30 cellular contexts compared by ENCODE assay signal in genomic region chr7:57274535-57275283, GRCh38.
"Had no signal": no experiment of that assay in that cellular context is flagged by ENCODE, and none has a peak within 500 bp of the region (broad histone marks: within the 10 kb centered on the region; RNA-seq: fewer than 3 reads in every experiment).

No MANE protein-coding gene starts in this region.

- H3K27me3 Mint-ChIP-seq: naive thymus-derived CD8-positive, alpha-beta T cell; stimulated activated naive CD8-positive, alpha-beta T cell treated with anti-CD3 and anti-CD28 coated beads, Interleukin-15, Interleukin-2, amounts not matched to agents 100 ng/mL and 50 ng/mL, for 24 hours had no signal

- H3K4me3 ChIP-seq: left lung, lower lobe of right lung, pancreas, prostate gland, sigmoid colon, spleen, suprapubic skin, thoracic aorta, tibial artery, uterus had no signal

- H3K27ac Mint-ChIP-seq: immature natural killer cell; naive thymus-derived CD8-positive, alpha-beta T cell; nephron; stimulated activated effector memory CD8-positive, alpha-beta T cell treated with anti-CD3 and anti-CD28 coated beads, Interleukin-12 subunit alpha, Interleukin-12 subunit beta, amount 100 ng/mL, for 72 hours; stimulated activated naive CD8-positive, alpha-beta T cell treated with anti-CD3 and anti-CD28 coated beads, Interleukin-15, Interleukin-2, amounts not matched to agents 100 ng/mL and 50 ng/mL, for 24 hours had no signal

- FAIRE-seq: islet of Langerhans, pancreas, small intestine had no signal

- H3K36me3 ChIP-seq: left lung, lower lobe of right lung, pancreas, prostate gland, sigmoid colon, spleen, suprapubic skin, thoracic aorta, tibial artery, uterus had no signal

- H3K36me3 Mint-ChIP-seq: stimulated activated effector memory CD8-positive, alpha-beta T cell treated with anti-CD3 and anti-CD28 coated beads, Interleukin-12 subunit alpha, Interleukin-12 subunit beta, amount 100 ng/mL, for 72 hours had no signal

- H3K4me1 Mint-ChIP-seq: immature natural killer cell; naive thymus-derived CD8-positive, alpha-beta T cell; nephron; neural crest cell; stimulated activated effector memory CD8-positive, alpha-beta T cell treated with anti-CD3 and anti-CD28 coated beads, Interleukin-12 subunit alpha, Interleukin-12 subunit beta, amount 100 ng/mL, for 72 hours had no signal

- H3K4me1 ChIP-seq: left lung, lower lobe of right lung, pancreas, prostate gland, sigmoid colon, spleen, suprapubic skin, tibial artery, uterus had no signal

- H3K27me3 ChIP-seq: left lung, pancreas, sigmoid colon, spleen, suprapubic skin, tibial artery, uterus had no signal

- H3K4me3 Mint-ChIP-seq: immature natural killer cell; naive thymus-derived CD8-positive, alpha-beta T cell; nephron; neural crest cell; stimulated activated effector memory CD8-positive, alpha-beta T cell treated with anti-CD3 and anti-CD28 coated beads, Interleukin-12 subunit alpha, Interleukin-12 subunit beta, amount 100 ng/mL, for 72 hours; stimulated activated naive CD8-positive, alpha-beta T cell treated with anti-CD3 and anti-CD28 coated beads, Interleukin-15, Interleukin-2, amounts not matched to agents 100 ng/mL and 50 ng/mL, for 24 hours had no signal

- ATAC-seq: left colon; left lung; lower lobe of right lung; naive thymus-derived CD8-positive, alpha-beta T cell; pancreas; right cardiac atrium; stimulated activated effector memory CD8-positive, alpha-beta T cell treated with anti-CD3 and anti-CD28 coated beads, Interleukin-12 subunit alpha, Interleukin-12 subunit beta, amount 100 ng/mL, for 72 hours had no signal

- DNase-seq: hypothalamus; immature natural killer cell; kidney; left colon; left lung; lower lobe of right lung; mammary epithelial cell; mesenchymal stem cell; naive thymus-derived CD8-positive, alpha-beta T cell; nucleus accumbens; pancreas; posterior cingulate gyrus; retina; right cardiac atrium; sigmoid colon; small intestine; spleen; stimulated activated CD4-positive, alpha-beta T cell treated with anti-CD3 and anti-CD28 coated beads, Interleukin-4, amount 100 ng/mL, for 24 hours; stimulated activated naive CD4-positive, alpha-beta T cell; tibial artery; trophoblast cell; uterus had no signal

- H3K9me3 ChIP-seq: pancreas, prostate gland had no signal

- H3K27ac ChIP-seq: left lung, lower lobe of right lung, pancreas, prostate gland, sigmoid colon, spleen, suprapubic skin, thoracic aorta, tibial artery, uterus had no signal
